Comparison of ENCODE assay signal across 13 cellular contexts in the genomic region with DNA sequence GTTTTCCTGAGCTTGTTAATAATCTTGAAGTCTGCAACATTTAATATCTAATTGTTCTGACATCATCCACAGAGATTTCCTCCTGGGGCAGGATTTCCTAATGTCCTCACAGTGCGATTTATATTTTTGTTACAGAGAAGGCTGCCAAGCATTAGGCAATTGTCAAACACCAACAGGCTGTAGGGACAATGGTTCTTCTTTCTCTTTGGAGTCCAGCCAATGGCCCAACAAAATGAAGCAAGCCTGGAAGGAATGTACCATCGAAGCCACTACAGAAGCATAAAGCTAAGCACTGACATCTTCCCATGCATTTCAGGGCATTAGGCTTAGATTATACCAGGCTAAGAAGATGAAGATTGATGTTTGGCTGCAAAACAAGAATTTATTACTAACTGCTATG.
DNase-seq lines count a peak whose midpoint lies in the region; ATAC-seq, FAIRE-seq and TF ChIP-seq lines count a peak whose summit lies in the region.
"Had no signal": no experiment of that assay in that cellular context is flagged by ENCODE, and none has a peak within 500 bp of the region (broad histone marks: within the 10 kb centered on the region; RNA-seq: fewer than 3 reads in every experiment).

No MANE protein-coding gene starts in this region.

- H3K36me3 Mint-ChIP-seq in activated T-cell treated with anti-CD3 and anti-CD28 coated beads, Interleukin-2, amount 50 U/mL, for 4 hours (ENCODE audit: insufficient read depth), result no peaks in the 10 kb centered on the region

- CTCF ChIA-PET in HepG2 (lab: Yijun Ruan, JAX; ENCODE audit: low intra/inter-chr PET ratio, low total read pairs), result no interaction called here

- H3K4me3 ChIP-seq in liver (ENCODE audit: low read depth in 1 of 3, low read length in 3 of 3) (no peak overlapping the region), HepG2 (replicated peaks in 1 of 3; ENCODE audit: insufficient read depth in 1 of 3, low read depth in 2 of 3, low read length in 3 of 3) (no peak overlapping the region), fibroblast of mammary gland (ENCODE audit: control insufficient read depth, low read depth, low read length) (no peak overlapping the region)

- DNase-seq in HepG2 (ENCODE audit: low spot score) (no peak), fibroblast of mammary gland (ENCODE audit: low read depth) (peak; percentile 78), mucosa of gallbladder (ENCODE audit: low spot score) (peak; percentile 75)
- DNase-seq in effector CD4-positive, alpha-beta T cell, result no peak
- DNase-seq in activated T-cell treated with anti-CD3 and anti-CD28 coated beads, Interleukin-2, amount 50 U/mL, for 4 hours, result no peak
- DNase-seq: activated CD4-positive, alpha-beta T cell treated with anti-CD3 and anti-CD28 coated beads for 48 hours; central memory CD4-positive, alpha-beta T cell; DMS153; NCI-H1436 treated with DMSO at 0.1 percent for 48 hours had no signal

- no peaks in the 10 kb centered on the region for H3K4me1 Mint-ChIP-seq in activated T-cell treated with anti-CD3 and anti-CD28 coated beads, Interleukin-2, amount 50 U/mL, for 4 hours (ENCODE audit: low read depth)

- TF ChIP-seq CTCF in liver (IDR thresholded peaks at IDR 0.05; ENCODE audit: low read depth, low read length, missing input control) (no peak), HepG2 (CRISPR knock-in tag; IDR thresholded peaks at IDR 0.05) (no peak), fibroblast of mammary gland (conservative IDR thresholded peaks at IDR 0.05; ENCODE audit: control insufficient read depth, insufficient read depth, low read depth, low read length) (no peak)

- ATAC-seq in HepG2, result no peak
- no peak for ATAC-seq in GM21723 (IDR thresholded peaks at IDR 0.05; ENCODE audit: unreplicated experiment)
- ATAC-seq in HG03342 (IDR thresholded peaks at IDR 0.05; ENCODE audit: unreplicated experiment), result no peak
- no peak for ATAC-seq in activated T-cell treated with anti-CD3 and anti-CD28 coated beads, Interleukin-2, amount 50 U/mL, for 4 hours

- POLR2A ChIA-PET in HepG2 (lab: Yijun Ruan, JAX), result no interaction called here

- no peak for FAIRE-seq in HepG2 (lab: Jason Lieb, UNC)
- FAIRE-seq: HTR-8/SVneo had no signal

- TF ChIP-seq EP300 in HepG2 (IDR thresholded peaks at IDR 0.05; ENCODE audit: low read depth in 2 of 2, low read length in 2 of 2) (no peak), HepG2 (CRISPR knock-in tag; IDR thresholded peaks at IDR 0.05; ENCODE audit: borderline replicate concordance) (no peak)

- no peak overlapping the region for H2AFZ ChIP-seq in HepG2 (ENCODE audit: low read length)

- no peak overlapping the region for H3K4me3 Mint-ChIP-seq in activated T-cell treated with anti-CD3 and anti-CD28 coated beads, Interleukin-2, amount 50 U/mL, for 4 hours

- no peaks in the 10 kb centered on the region for H3K9me3 ChIP-seq in liver (ENCODE audit: control insufficient read depth in 4 of 4, low read length in 3 of 4)
- H3K9me3 ChIP-seq in HepG2 (ENCODE audit: low read length), result no peaks in the 10 kb centered on the region

- no peak for TF ChIP-seq POLR2A in HepG2 (IDR thresholded peaks at IDR 0.05; ENCODE audit: insufficient read depth in 1 of 2, low read depth in 2 of 2, low read length in 2 of 2)

- in situ Hi-C loops in HepG2 (cut with HindIII; ENCODE audit: extremely low pct_ligation_motif_present, low pct_unique_long_range_greater_than_20kb), result no loop called here

- no peaks in the 10 kb centered on the region for H4K20me1 ChIP-seq in HepG2 (ENCODE audit: insufficient read depth, low read length)

- H3K79me2 ChIP-seq in HepG2 (ENCODE audit: insufficient read depth, low read length), result no peaks in the 10 kb centered on the region

- peaks cover 2% of the 10 kb centered on the region for H3K27me3 Mint-ChIP-seq in activated T-cell treated with anti-CD3 and anti-CD28 coated beads, Interleukin-2, amount 50 U/mL, for 4 hours (ENCODE audit: low read depth)

- peaks cover 6% of the 10 kb centered on the region for H3K9me3 Mint-ChIP-seq in activated T-cell treated with anti-CD3 and anti-CD28 coated beads, Interleukin-2, amount 50 U/mL, for 4 hours

- H3K4me1 ChIP-seq in liver (ENCODE audit: control insufficient read depth in 4 of 4, insufficient read depth in 4 of 4, low read length in 3 of 4) (peaks cover under 1 to 18% (median 17%) of the 10 kb centered on the region in 4 donors), HepG2 (ENCODE audit: insufficient read depth, low read length) (no peaks in the 10 kb centered on the region)

- intact Hi-C loops in HepG2 (cut with micrococcal nuclease; ENCODE audit: unreplicated experiment), result no loop called here

- TF ChIP-seq RAD21 in liver (IDR thresholded peaks at IDR 0.05) (peak; percentile 43 to 50), HepG2 (CRISPR knock-in tag; IDR thresholded peaks at IDR 0.05) (no peak)

- H3K27me3 ChIP-seq in liver (ENCODE audit: control insufficient read depth in 4 of 4, insufficient read depth in 4 of 4, low read length in 3 of 4) (no peaks in the 10 kb centered on the region), HepG2 (ENCODE audit: control insufficient read depth in 1 of 2, insufficient read depth in 2 of 2, low read length in 2 of 2) (no peaks in the 10 kb centered on the region)

- H3K27ac ChIP-seq in liver (ENCODE audit: low read depth in 1 of 2, low read length in 2 of 2), result no peak overlapping the region
- H3K27ac ChIP-seq in HepG2 (ENCODE audit: extremely low read length, insufficient read depth, low read length), result no peak overlapping the region

- no peak overlapping the region for H3K9ac ChIP-seq in liver (ENCODE audit: low read depth in 1 of 2, low read length in 2 of 2)
- H3K9ac ChIP-seq in HepG2 (ENCODE audit: insufficient read depth, low read depth, low read length), result no peak overlapping the region

- BruUV-seq in HepG2 (replicated peaks; lab: Mats Ljungman, UMichigan), result no TSS peak

- 19% methylated on average over 2 of the region's 2 CpGs for WGBS in liver
- WGBS in HepG2 (ENCODE audit: low lambda C conversion rate), result 6% methylated on average over 2 of the region's 2 CpGs

- H3K36me3 ChIP-seq in liver (ENCODE audit: control insufficient read depth in 4 of 4, insufficient read depth in 3 of 4, low read depth in 1 of 4, low read length in 3 of 4) (no peaks in the 10 kb centered on the region), HepG2 (replicated peaks in 1 of 2; ENCODE audit: control insufficient read depth in 1 of 2, insufficient read depth in 2 of 2, low read length in 2 of 2) (no peaks in the 10 kb centered on the region)

- H3K4me2 ChIP-seq in HepG2 (ENCODE audit: low read depth, low read length), result no peak overlapping the region

TF ChIP-seq in liver, 16 proteins besides CTCF, POLR2A, EP300 and RAD21 (continues in another document):
- TF ChIP-seq TAF1 (conservative IDR thresholded peaks at IDR 0.05), result no peak
- TF ChIP-seq, protein P1, sequence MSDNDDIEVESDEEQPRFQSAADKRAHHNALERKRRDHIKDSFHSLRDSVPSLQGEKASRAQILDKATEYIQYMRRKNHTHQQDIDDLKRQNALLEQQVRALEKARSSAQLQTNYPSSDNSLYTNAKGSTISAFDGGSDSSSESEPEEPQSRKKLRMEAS (IDR thresholded peaks at IDR 0.05), result peak; percentile 69
- TF ChIP-seq FOXA1 (IDR thresholded peaks at IDR 0.05), result peak; percentile 16
- peak in 1 of 2 donors; percentile 59 for TF ChIP-seq RXRA (IDR thresholded peaks at IDR 0.05)
- peak; percentile 47 for TF ChIP-seq SP1 (IDR thresholded peaks at IDR 0.05)
- TF ChIP-seq HNF4A (conservative IDR thresholded peaks at IDR 0.05), result peak; percentile 54 to 71

TF ChIP-seq in HepG2, 621 proteins besides CTCF, POLR2A, EP300 and RAD21:
- TF ChIP-seq KDM3A (CRISPR knock-in tag; IDR thresholded peaks at IDR 0.05; ENCODE audit: low read depth) (no peak), SRSF9 (IDR thresholded peaks at IDR 0.05; ENCODE audit: borderline replicate concordance, insufficient read depth, low read depth, low read length, poor library complexity, severe bottlenecking) (no peak), ZNF124 (CRISPR knock-in tag; IDR thresholded peaks at IDR 0.05) (no peak), HOXA3 (CRISPR knock-in tag; IDR thresholded peaks at IDR 0.05) (no peak), MED13 (CRISPR knock-in tag; IDR thresholded peaks at IDR 0.05) (no peak), ZNF225 (CRISPR knock-in tag; IDR thresholded peaks at IDR 0.05) (no peak), ARNT (IDR thresholded peaks at IDR 0.05) (no peak), SRF (IDR thresholded peaks at IDR 0.05; ENCODE audit: low read depth, low read length) (no peak), ZNF441 (CRISPR knock-in tag; IDR thresholded peaks at IDR 0.05; ENCODE audit: borderline replicate concordance) (no peak), ZNF747 (CRISPR knock-in tag; IDR thresholded peaks at IDR 0.05; ENCODE audit: borderline replicate concordance) (no peak), ZNF121 (CRISPR knock-in tag; IDR thresholded peaks at IDR 0.05) (no peak)
- TF ChIP-seq, protein P2, sequence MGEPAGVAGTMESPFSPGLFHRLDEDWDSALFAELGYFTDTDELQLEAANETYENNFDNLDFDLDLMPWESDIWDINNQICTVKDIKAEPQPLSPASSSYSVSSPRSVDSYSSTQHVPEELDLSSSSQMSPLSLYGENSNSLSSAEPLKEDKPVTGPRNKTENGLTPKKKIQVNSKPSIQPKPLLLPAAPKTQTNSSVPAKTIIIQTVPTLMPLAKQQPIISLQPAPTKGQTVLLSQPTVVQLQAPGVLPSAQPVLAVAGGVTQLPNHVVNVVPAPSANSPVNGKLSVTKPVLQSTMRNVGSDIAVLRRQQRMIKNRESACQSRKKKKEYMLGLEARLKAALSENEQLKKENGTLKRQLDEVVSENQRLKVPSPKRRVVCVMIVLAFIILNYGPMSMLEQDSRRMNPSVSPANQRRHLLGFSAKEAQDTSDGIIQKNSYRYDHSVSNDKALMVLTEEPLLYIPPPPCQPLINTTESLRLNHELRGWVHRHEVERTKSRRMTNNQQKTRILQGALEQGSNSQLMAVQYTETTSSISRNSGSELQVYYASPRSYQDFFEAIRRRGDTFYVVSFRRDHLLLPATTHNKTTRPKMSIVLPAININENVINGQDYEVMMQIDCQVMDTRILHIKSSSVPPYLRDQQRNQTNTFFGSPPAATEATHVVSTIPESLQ (CRISPR knock-in tag; conservative IDR thresholded peaks at IDR 0.05), result no peak

Comparison
In these comparisons a context has a peak if more than half of its experiments do, and no peak if none do; other contexts are left out.
1. DNase-seq: peak in fibroblast of mammary gland (single experiment) and mucosa of gallbladder (single experiment); none in HepG2 (single experiment), effector CD4-positive, alpha-beta T cell (single experiment) and activated T-cell treated with anti-CD3 and anti-CD28 coated beads, Interleukin-2, amount 50 U/mL, for 4 hours (single experiment).